In the genomic region with DNA sequence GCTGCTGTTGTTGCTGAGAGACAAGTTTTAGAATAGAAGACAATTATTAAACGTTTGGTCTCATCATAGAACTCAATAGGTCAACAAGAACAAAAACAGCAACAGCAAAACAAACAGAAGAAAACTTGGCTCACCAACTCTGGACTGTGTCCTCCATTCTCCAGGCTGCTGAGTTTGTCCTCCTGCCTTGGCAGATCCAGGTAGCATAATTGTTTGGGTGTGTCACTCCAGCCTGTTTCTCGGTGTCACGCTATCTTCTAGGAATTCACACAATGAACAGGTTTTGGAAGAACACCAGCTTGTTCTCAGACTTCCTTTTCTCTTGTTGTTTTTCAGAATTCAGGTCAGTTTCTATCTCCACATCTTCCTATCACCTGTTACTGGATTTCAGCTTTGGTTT, we compare ENCODE assay signal across 23 cellular contexts. TPM values are rescaled to one million over a fixed set of nuclear protein-coding genes. Genes with fewer than 3 reads are reported as not detected.
A peak's percentile ranks its signal among the peaks of the same experiment; 100 is the strongest.
DNase-seq lines count a peak whose midpoint lies in the region; ATAC-seq, FAIRE-seq and TF ChIP-seq lines count a peak whose summit lies in the region.
"Had no signal": no experiment of that assay in that cellular context is flagged by ENCODE, and none has a peak within 500 bp of the region (broad histone marks: within the 10 kb centered on the region; RNA-seq: fewer than 3 reads in every experiment).

No MANE protein-coding gene starts in this region.

- FAIRE-seq in keratinocyte (lab: Jason Lieb, UNC): no peak
- no peak for FAIRE-seq in small intestine (lab: Jason Lieb, UNC)
- FAIRE-seq: frontal cortex, GM19239 had no signal

- peaks cover 0 to 4% (median 0%) of the 10 kb centered on the region in 5 donors for H3K27me3 Mint-ChIP-seq in naive thymus-derived CD8-positive, alpha-beta T cell
- H3K27me3 Mint-ChIP-seq: activated CD4-positive, alpha-beta T cell treated with anti-CD3 and anti-CD28 coated beads for 36 hours; T-helper 17 cell had no signal

- H3K4me2 ChIP-seq in keratinocyte (ENCODE audit: control insufficient read depth, extremely low read depth, insufficient read depth, low read depth, low read length) (peak overlapping the region; percentile 94), GM23248 (ENCODE audit: unreplicated experiment) (no peak overlapping the region)

- H3K4me3 Mint-ChIP-seq in naive thymus-derived CD8-positive, alpha-beta T cell: no peak overlapping the region
- H3K4me3 Mint-ChIP-seq: activated CD4-positive, alpha-beta T cell treated with anti-CD3 and anti-CD28 coated beads for 36 hours had no signal

- DNase-seq in LNCaP clone FGC (ENCODE audit: low read depth) (peak; percentile 32), breast epithelium (ENCODE audit: low spot score in 2 of 2) (peak in 1 of 2 donors; percentile 30), keratinocyte (ENCODE audit: low read depth, low spot score) (no peak), small intestine (peak; percentile 86), cardiac septum (ENCODE audit: low spot score) (no peak), GM23248 (no peak)
- no peak for DNase-seq in naive thymus-derived CD8-positive, alpha-beta T cell
- DNase-seq: activated CD4-positive, alpha-beta T cell treated with anti-CD3 and anti-CD28 coated beads for 36 hours; activated gamma-delta T cell; effector CD4-positive, alpha-beta T cell; EL; erythroblast; HFFc6; hypothalamus; NCI-H1436; NCI-H510A treated with DMSO at 0.1 percent for 48 hours; posterior cingulate gyrus; stimulated activated CD4-positive, alpha-beta T cell treated with anti-CD3 and anti-CD28 coated beads, Interleukin-1b, Interleukin-23, amount 100 ng/mL, for 48 hours; substantia nigra; T-helper 17 cell had no signal

- peaks cover 0 to 2% (median 0%) of the 10 kb centered on the region in 9 donors for H3K9me3 Mint-ChIP-seq in naive thymus-derived CD8-positive, alpha-beta T cell
- H3K9me3 Mint-ChIP-seq: HFFc6 had no signal

- H2AFZ ChIP-seq in keratinocyte (ENCODE audit: control insufficient read depth, low read length) (peak overlapping the region; percentile 75), GM23248 (no peak overlapping the region)

- H3K9me1 ChIP-seq in keratinocyte (ENCODE audit: control insufficient read depth, extremely low read depth, insufficient read depth, low read length): no peaks in the 10 kb centered on the region

- in situ Hi-C loops in GM23248 (cut with MboI): no loop called here

- H3K79me2 ChIP-seq in keratinocyte (ENCODE audit: control insufficient read depth, insufficient read depth, low read length): no peaks in the 10 kb centered on the region
- H3K79me2 ChIP-seq in GM23248 (ENCODE audit: insufficient read depth): no peaks in the 10 kb centered on the region

- H3K9ac ChIP-seq in keratinocyte (ENCODE audit: control insufficient read depth, extremely low read depth, insufficient read depth, low read length) (peak overlapping the region; percentile 75), GM23248 (no peak overlapping the region)

- peaks cover 6 to 14% (median 12%) of the 10 kb centered on the region in 4 donors for H3K4me1 Mint-ChIP-seq in naive thymus-derived CD8-positive, alpha-beta T cell

- H4K20me1 ChIP-seq in keratinocyte (ENCODE audit: control insufficient read depth, extremely low read depth, insufficient read depth, low read length) (no peaks in the 10 kb centered on the region), GM23248 (ENCODE audit: insufficient read depth) (no peaks in the 10 kb centered on the region)

- POLR2A ChIA-PET in naive thymus-derived CD8-positive, alpha-beta T cell (lab: Charles Lee): no interaction called here

- H3K9me2 ChIP-seq in GM23248 (ENCODE audit: insufficient read depth): no peaks in the 10 kb centered on the region

- WGBS in small intestine, 3 donors: 14 to 55% (median 26%) methylated on average over 3 of the region's 3 CpGs
- WGBS in GM23248 (ENCODE audit: low coverage in 1 of 2, low lambda C conversion rate in 2 of 2, missing lambda C conversion rate in 2 of 2), 2 experiments: 74 to 82% methylated on average over 3 of the region's 3 CpGs

- no peak for TF ChIP-seq CTCF in LNCaP clone FGC (IDR thresholded peaks at IDR 0.05; ENCODE audit: control insufficient read depth, extremely low read depth, insufficient read depth)
- TF ChIP-seq CTCF in breast epithelium (IDR thresholded peaks at IDR 0.05): no peak
- no peak for TF ChIP-seq CTCF in keratinocyte (optimal IDR thresholded peaks at IDR 0.05 in 1 of 3, IDR thresholded peaks at IDR 0.05 in 1 of 3, conservative IDR thresholded peaks at IDR 0.05 in 1 of 3; ENCODE audit: extremely low read depth in 1 of 3, insufficient read depth in 2 of 3, low read length in 3 of 3)

- H3F3A ChIP-seq in GM23248 (ENCODE audit: insufficient read depth): peaks cover 6% of the 10 kb centered on the region; the same call in 1 of the 2 replicates

- H3K4me3 ChIP-seq in LNCaP clone FGC (ENCODE audit: low read depth, low read length): no peak overlapping the region
- peak overlapping the region in 2 of 3 donors; percentile 15 to 26 for H3K4me3 ChIP-seq in breast epithelium
- peak overlapping the region; percentile 18 to 59 (median 54) for H3K4me3 ChIP-seq in keratinocyte (ENCODE audit: control insufficient read depth in 2 of 3, extremely low read depth in 1 of 3, insufficient read depth in 2 of 3, low read depth in 1 of 3, low read length in 3 of 3)
- H3K4me3 ChIP-seq in small intestine (ENCODE audit: low read depth in 1 of 2, low read length in 2 of 2): no peak overlapping the region
- H3K4me3 ChIP-seq in GM23248: no peak overlapping the region

- no peaks in the 10 kb centered on the region for H3K36me3 Mint-ChIP-seq in naive thymus-derived CD8-positive, alpha-beta T cell

- H3K27ac ChIP-seq in breast epithelium (peak overlapping the region; percentile 76 to 86), keratinocyte (ENCODE audit: control insufficient read depth, insufficient read depth, low read length) (peak overlapping the region; percentile 91), small intestine (ENCODE audit: low read depth in 1 of 2, low read length in 1 of 2) (peak overlapping the region in 1 of 2 donors; percentile 2), GM23248 (no peak overlapping the region)
- H3K27ac ChIP-seq: C4-2B had no signal

- no peak overlapping the region for H3K27ac Mint-ChIP-seq in naive thymus-derived CD8-positive, alpha-beta T cell
- H3K27ac Mint-ChIP-seq: activated CD4-positive, alpha-beta T cell treated with anti-CD3 and anti-CD28 coated beads for 36 hours; T-helper 17 cell had no signal

- ATAC-seq in naive thymus-derived CD8-positive, alpha-beta T cell: no peak
- ATAC-seq: activated CD4-positive, alpha-beta T cell treated with anti-CD3 and anti-CD28 coated beads for 36 hours; T-helper 17 cell had no signal

- no peaks in the 10 kb centered on the region for H3K36me3 ChIP-seq in breast epithelium
- no peaks in the 10 kb centered on the region for H3K36me3 ChIP-seq in keratinocyte (ENCODE audit: control insufficient read depth in 2 of 2, extremely low read depth in 1 of 2, insufficient read depth in 2 of 2, low read length in 2 of 2)
- H3K36me3 ChIP-seq in small intestine (ENCODE audit: control insufficient read depth in 2 of 2, insufficient read depth in 2 of 2, low read length in 2 of 2): no peaks in the 10 kb centered on the region
- no peaks in the 10 kb centered on the region for H3K36me3 ChIP-seq in GM23248 (ENCODE audit: low read depth)

- H3K27me3 ChIP-seq in breast epithelium (no peaks in the 10 kb centered on the region), keratinocyte (ENCODE audit: control insufficient read depth, extremely low read depth, insufficient read depth, low read length) (no peaks in the 10 kb centered on the region), small intestine (ENCODE audit: control insufficient read depth in 2 of 2, insufficient read depth in 2 of 2, low read length in 2 of 2) (no peaks in the 10 kb centered on the region), GM23248 (replicated peaks; ENCODE audit: insufficient read depth) (no peaks in the 10 kb centered on the region)

- TF ChIP-seq POLR2A in breast epithelium (IDR thresholded peaks at IDR 0.05): no peak

- intact Hi-C loops in breast epithelium (cut with DNase I; ENCODE audit: low total_unique reads): no loop called here
- intact Hi-C loops in cardiac septum (cut with DNase I): no loop called here

- dilution Hi-C loops in keratinocyte (cut with MboI; ENCODE audit: extremely low pct_ligation_motif_present, low sequenced_read_pairs): no loop called here

- H3K4me1 ChIP-seq in breast epithelium: no peaks in the 10 kb centered on the region
- peaks cover 46% of the 10 kb centered on the region for H3K4me1 ChIP-seq in keratinocyte (ENCODE audit: control insufficient read depth, extremely low read depth, insufficient read depth, low read length)
- peaks cover 0 to 5% of the 10 kb centered on the region in 2 donors for H3K4me1 ChIP-seq in small intestine (ENCODE audit: control insufficient read depth in 2 of 2, insufficient read depth in 1 of 2, low read depth in 1 of 2, low read length in 1 of 2)
- H3K4me1 ChIP-seq in GM23248 (ENCODE audit: insufficient read depth): peaks cover 13% of the 10 kb centered on the region; the same call in 1 of the 2 replicates

- H3K9me3 ChIP-seq in breast epithelium (no peaks in the 10 kb centered on the region), keratinocyte (ENCODE audit: control insufficient read depth, low read depth, low read length) (no peaks in the 10 kb centered on the region), small intestine (ENCODE audit: control insufficient read depth, low read depth) (no peaks in the 10 kb centered on the region), GM23248 (ENCODE audit: low read depth) (no peaks in the 10 kb centered on the region)

RNA-seq across cellular contexts. Expression of a gene that starts 34.7 kb away (rescaled TPM):
- total RNA-seq in breast epithelium (10 to 100 TPM; 13.9 to 25.8 (median 20.0) TPM), cardiac septum (95.1 TPM)
- polyA plus RNA-seq in keratinocyte (21.0 to 34.6 TPM (median 23.1 TPM) in 3 replicates), small intestine (10 to 100 TPM; 18.9 to 35.2 (median 26.2) TPM), GM23248 (2016; fragmentation: Nextera tagmentation; extraction: Ambion mirVana) (14.0 and 15.5 TPM in 2 replicates)
- 19.7 TPM for polyA plus RNA-seq in keratinocyte (2011; ENCODE audit: low read depth)
- 23.0 and 46.4 TPM in 2 replicates for polyA plus RNA-seq in keratinocyte (2011; cell fraction: cytosol; rRNA removed)
- 24.7 and 40.9 TPM in 2 replicates for polyA plus RNA-seq in keratinocyte (2011; cell fraction: nucleus; rRNA removed)
- polyA plus RNA-seq in keratinocyte (2012; ENCODE audit: low replicate concordance): 16.4 and 28.7 TPM in 2 replicates
- 7.6 to 23.1 TPM (median 17.1 TPM) in 3 replicates for polyA minus RNA-seq in keratinocyte
- 22.8 TPM for polyA minus RNA-seq in keratinocyte (2011; cell fraction: cytosol; rRNA and poly(A)+ RNA removed)
- 18.9 and 22.9 TPM in 2 replicates for polyA minus RNA-seq in keratinocyte (2011; cell fraction: nucleus; rRNA and poly(A)+ RNA removed)
- total RNA-seq in naive thymus-derived CD8-positive, alpha-beta T cell: 1 to 10 TPM; 1.3 to 1.5 TPM
- polyA plus RNA-seq in naive thymus-derived CD8-positive, alpha-beta T cell: under 1 TPM; 0.53 to 0.63 (median 0.56) TPM
- total RNA-seq in GM23248 (2014; rRNA removed; shearing (Covaris generic)): 31.6 and 33.1 TPM in 2 replicates

Comparison
In these comparisons a context has a peak if more than half of its experiments do, and no peak if none do; other contexts are left out.
1. DNase-seq: peak in LNCaP clone FGC (single experiment) and small intestine (single experiment); none in keratinocyte (single experiment), naive thymus-derived CD8-positive, alpha-beta T cell (0 of 10), cardiac septum (single experiment) and GM23248 (single experiment).
2. H3K4me3 ChIP-seq: peak in breast epithelium (2 of 3) and keratinocyte (3 of 3); none in LNCaP clone FGC (single experiment), small intestine (0 of 2) and GM23248 (single experiment).
3. RNA of a gene that starts 34.7 kb away (total RNA-seq): 95.1 TPM in cardiac septum (single experiment), 31.6 to 33.1 TPM in GM23248 and 13.9 to 25.8 TPM in breast epithelium; 1.3 to 1.5 TPM in naive thymus-derived CD8-positive, alpha-beta T cell; every median in the first group is over 4 times any median in the second.